Comparison of ENCODE assay signal across 8 cellular contexts in the genomic region with DNA sequence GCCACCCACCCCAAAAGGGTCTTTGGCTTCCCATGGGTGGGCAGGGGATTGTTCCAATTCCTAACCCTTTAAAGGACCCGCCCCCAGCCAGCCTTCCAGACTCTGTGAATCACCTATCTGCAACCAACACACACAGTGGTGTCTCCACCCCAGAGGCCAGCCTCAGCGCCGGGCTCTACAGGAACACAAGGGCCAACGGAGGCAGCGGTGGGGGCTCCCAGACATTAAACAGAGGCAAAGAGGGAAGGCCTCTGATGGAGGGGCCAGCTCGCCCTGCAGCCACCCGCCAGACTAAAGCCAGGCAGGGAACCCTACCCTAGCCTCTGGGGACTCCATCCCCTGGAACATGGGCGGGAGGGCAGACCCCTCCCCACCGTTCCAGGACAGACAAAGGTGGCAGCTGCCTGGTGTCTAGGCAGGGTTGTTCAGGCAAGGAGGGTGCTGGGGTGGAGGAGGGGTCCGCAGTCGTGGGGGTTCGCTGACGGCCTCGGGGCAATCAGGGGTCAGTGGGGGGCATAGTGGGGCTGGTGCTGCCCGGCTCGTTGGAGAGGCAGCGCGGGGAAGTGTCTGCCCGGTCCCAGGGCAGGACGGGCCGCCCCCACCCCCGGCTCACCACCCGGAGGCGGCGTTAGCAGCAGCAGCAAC. TPM values are rescaled to one million over a fixed set of nuclear protein-coding genes. Genes with fewer than 3 reads are reported as not detected.
DNase-seq lines count a peak whose midpoint lies in the region; ATAC-seq and TF ChIP-seq lines count a peak whose summit lies in the region.

No MANE protein-coding gene starts in this region.

- peaks cover 1% of the 10 kb centered on the region; the same call in 1 of the 2 replicates for H3K79me2 ChIP-seq in H9 (ENCODE audit: insufficient read depth, low read length)
- peaks cover 23% of the 10 kb centered on the region for H3K79me2 ChIP-seq in osteoblast (ENCODE audit: insufficient read depth, low read length)

- H3K9me3 ChIP-seq in H9 (ENCODE audit: control insufficient read depth, low read depth, low read length): no peaks in the 10 kb centered on the region
- H3K9me3 ChIP-seq in osteoblast (ENCODE audit: low read depth, low read length): no peaks in the 10 kb centered on the region

- H3K36me3 Mint-ChIP-seq in H9 (ENCODE audit: insufficient read depth in 1 of 3, low read depth in 3 of 3): peaks cover 10 to 17% (median 15%) of the 10 kb centered on the region in 3 experiments

- no peak overlapping the region for H3T11ph ChIP-seq in H9 (ENCODE audit: low read length)

- H3K27ac ChIP-seq in H9 (ENCODE audit: insufficient read length, low read depth, low read length) (no peak overlapping the region), osteoblast (ENCODE audit: low read depth, low read length) (peak overlapping the region; percentile 53)

- peak overlapping the region; percentile 80 to 87 for H3K4me3 Mint-ChIP-seq in H9

- H3K56ac ChIP-seq in H9 (ENCODE audit: insufficient read length, low read depth, low read length): no peak overlapping the region

- no peak for TF ChIP-seq CTCF in H9 (conservative IDR thresholded peaks at IDR 0.05)
- no peak for TF ChIP-seq CTCF in WI38 (IDR thresholded peaks at IDR 0.05; ENCODE audit: low read depth, low read length)
- no peak for TF ChIP-seq CTCF in fibroblast of the aortic adventitia (IDR thresholded peaks at IDR 0.05; ENCODE audit: insufficient read depth, low read length)
- TF ChIP-seq CTCF in osteoblast (IDR thresholded peaks at IDR 0.05; ENCODE audit: extremely low read depth, low read depth, low read length): no peak

- H3K79me1 ChIP-seq in H9 (ENCODE audit: insufficient read depth, low read depth, low read length, poor library complexity, severe bottlenecking): no peaks in the 10 kb centered on the region

- H4K20me1 ChIP-seq in H9 (ENCODE audit: control insufficient read depth, insufficient read depth, insufficient read length) (no peaks in the 10 kb centered on the region), osteoblast (ENCODE audit: insufficient read depth, low read length) (peaks cover 11% of the 10 kb centered on the region)

- peak overlapping the region; percentile 18; the same call in 1 of the 2 replicates for H3K14ac ChIP-seq in H9 (ENCODE audit: insufficient read depth, low read length)

- no peak overlapping the region for H3K23ac ChIP-seq in H9 (ENCODE audit: insufficient read length, low read depth, low read length)

- DNase-seq in H9 (peak; percentile 62), fibroblast of the aortic adventitia (ENCODE audit: low read depth) (peak; percentile 55), osteoblast (ENCODE audit: insufficient read length, low spot score, missing footprints) (peak; percentile 95)

- H3K4me2 ChIP-seq in H9 (ENCODE audit: insufficient read depth, insufficient read length, low read length) (peak overlapping the region; percentile 51), osteoblast (ENCODE audit: insufficient read depth, low read length) (peak overlapping the region; percentile 94)

- H2BK5ac ChIP-seq in H9 (ENCODE audit: insufficient read length, low read length): no peak overlapping the region

- H3K4me1 ChIP-seq in H9 (ENCODE audit: insufficient read depth, low read length) (peaks cover 4% of the 10 kb centered on the region; the same call in 1 of the 2 replicates), osteoblast (ENCODE audit: insufficient read depth, low read length) (peaks cover 25% of the 10 kb centered on the region)

- no peak overlapping the region; a peak in 1 of 7 replicates for H3K27ac Mint-ChIP-seq in H9

- ATAC-seq in GM21515 (IDR thresholded peaks at IDR 0.05; ENCODE audit: unreplicated experiment): no peak
- no peak for ATAC-seq in GM21529 (IDR thresholded peaks at IDR 0.05; ENCODE audit: unreplicated experiment)
- no peak for ATAC-seq in HG03469 (IDR thresholded peaks at IDR 0.05; ENCODE audit: unreplicated experiment)
- no peak for ATAC-seq in GM21423 (IDR thresholded peaks at IDR 0.05; ENCODE audit: unreplicated experiment)

- H3K4me1 Mint-ChIP-seq in H9: peaks cover 38% of the 10 kb centered on the region in 2 experiments

- no peak overlapping the region for H2BK12ac ChIP-seq in H9 (ENCODE audit: insufficient read length, low read depth, low read length)

- no CpG with 5 or more reads among the region's 25 CpGs for WGBS in H9 (ENCODE audit: extremely low coverage, insufficient read length, low lambda C conversion rate)

- no peak overlapping the region for H2BK120ac ChIP-seq in H9 (ENCODE audit: low read depth, low read length, poor library complexity, severe bottlenecking)

- H2AK5ac ChIP-seq in H9 (ENCODE audit: insufficient read length, low read length): no peak overlapping the region

- no peak overlapping the region for H2BK15ac ChIP-seq in H9 (ENCODE audit: low read depth, low read length)

- no peaks in the 10 kb centered on the region for H3K27me3 ChIP-seq in H9 (ENCODE audit: insufficient read depth, low read length)
- H3K27me3 ChIP-seq in osteoblast (ENCODE audit: insufficient read depth, low read length): no peaks in the 10 kb centered on the region

- H4K8ac ChIP-seq in H9 (replicated peaks; ENCODE audit: insufficient read length, low read depth, low read length): no peak overlapping the region

- peak overlapping the region; percentile 12 for H3K18ac ChIP-seq in H9 (ENCODE audit: insufficient read length, low read depth, low read length)

- H2AFZ ChIP-seq in H9 (ENCODE audit: low read length) (no peak overlapping the region), osteoblast (ENCODE audit: low read length) (peak overlapping the region; percentile 78)

- H3K4ac ChIP-seq in H9 (ENCODE audit: low read depth, low read length): no peak overlapping the region

- H2BK20ac ChIP-seq in H9 (ENCODE audit: low read depth, low read length, poor library complexity, severe bottlenecking): no peak overlapping the region

- peaks cover 9% of the 10 kb centered on the region for H3K36me3 ChIP-seq in osteoblast (ENCODE audit: insufficient read depth, low read length)

- peaks cover 8% of the 10 kb centered on the region for H3K27me3 Mint-ChIP-seq in H9 (ENCODE audit: low read depth)

- H3K4me3 ChIP-seq in WI38 (ENCODE audit: low read depth, low read length) (peak overlapping the region; percentile 73), fibroblast of the aortic adventitia (ENCODE audit: low read depth, low read length) (peak overlapping the region; percentile 84), osteoblast (ENCODE audit: insufficient read depth, low read length) (peak overlapping the region; percentile 88)

- peaks cover 4% of the 10 kb centered on the region in 2 experiments; a peak in 3 of 5 replicates for H3K9me3 Mint-ChIP-seq in H9

- H4K91ac ChIP-seq in H9 (ENCODE audit: insufficient read length, low read depth, low read length): no peak overlapping the region

- peak overlapping the region; percentile 36 for H3K9ac ChIP-seq in H9 (ENCODE audit: extremely low read depth, insufficient read length, low read length)

- H3K23me2 ChIP-seq in H9 (ENCODE audit: insufficient read length, low read depth, low read length, poor library complexity, severe bottlenecking): peaks cover 11% of the 10 kb centered on the region

- no peak overlapping the region for H4K5ac ChIP-seq in H9 (ENCODE audit: insufficient read length, low read depth, low read length)

RNA-seq across cellular contexts. Expression of gene SHISA5, which starts 0.4 kb away (rescaled TPM):
- 171 and 174 TPM in 2 replicates for total RNA-seq in H9 (2021)
- total RNA-seq in fibroblast of the aortic adventitia (ENCODE audit: low replicate concordance): 60.4 and 107 TPM in 2 replicates
- total RNA-seq in osteoblast: 99.3 and 105 TPM in 2 replicates

RNA-seq across cellular contexts. Expression of gene PFKFB4, which starts 53.1 kb away (rescaled TPM):
- 12.3 and 13.9 TPM in 2 replicates for total RNA-seq in H9 (2021)
- total RNA-seq in fibroblast of the aortic adventitia (ENCODE audit: low replicate concordance): 4.7 and 6.1 TPM in 2 replicates
- total RNA-seq in osteoblast: 12.3 and 12.4 TPM in 2 replicates

RNA-seq across cellular contexts. Expression of gene ATRIP, which starts 57.0 kb away (rescaled TPM):
- total RNA-seq in H9 (2021): 16.3 and 17.5 TPM in 2 replicates
- 4.0 and 14.5 TPM in 2 replicates for total RNA-seq in fibroblast of the aortic adventitia (ENCODE audit: low replicate concordance)
- 5.0 and 5.1 TPM in 2 replicates for total RNA-seq in osteoblast
